ENCODE assay signal across 10 cellular contexts in genomic region chr11:86064236-86064803, GRCh38. TPM values are rescaled to one million over a fixed set of nuclear protein-coding genes. Genes with fewer than 3 reads are reported as not detected.
DNase-seq lines count a peak whose midpoint lies in the region; ATAC-seq and TF ChIP-seq lines count a peak whose summit lies in the region.
"Had no signal": no experiment of that assay in that cellular context is flagged by ENCODE, and none has a peak within 500 bp of the region (broad histone marks: within the 10 kb centered on the region; RNA-seq: fewer than 3 reads in every experiment).

No MANE protein-coding gene starts in this region.

- H3K9me3 Mint-ChIP-seq in CD4-positive, CD25-positive, alpha-beta regulatory T cell: peaks cover 0 to 2% (median 0%) of the 10 kb centered on the region in 7 donors
- H3K9me3 Mint-ChIP-seq in central memory CD8-positive, alpha-beta T cell: no peaks in the 10 kb centered on the region
- no peaks in the 10 kb centered on the region for H3K9me3 Mint-ChIP-seq in natural killer cell treated with Interleukin-12 subunit alpha and Interleukin-12 subunit beta and Interleukin-15 and Interleukin-18, amount 100 ng/mL, for 72 hours

- H3K27me3 Mint-ChIP-seq in CD4-positive, CD25-positive, alpha-beta regulatory T cell: peaks cover 5% of the 10 kb centered on the region
- no peaks in the 10 kb centered on the region for H3K27me3 Mint-ChIP-seq in central memory CD8-positive, alpha-beta T cell
- no peaks in the 10 kb centered on the region for H3K27me3 Mint-ChIP-seq in natural killer cell treated with Interleukin-12 subunit alpha and Interleukin-12 subunit beta and Interleukin-15 and Interleukin-18, amount 100 ng/mL, for 72 hours

- H3K4me1 Mint-ChIP-seq in CD4-positive, CD25-positive, alpha-beta regulatory T cell: peaks cover 39 to 71% (median 54%) of the 10 kb centered on the region in 4 donors
- H3K4me1 Mint-ChIP-seq in central memory CD8-positive, alpha-beta T cell: peaks cover 59% of the 10 kb centered on the region
- peaks cover 43 to 58% of the 10 kb centered on the region in 2 donors for H3K4me1 Mint-ChIP-seq in natural killer cell treated with Interleukin-12 subunit alpha and Interleukin-12 subunit beta and Interleukin-15 and Interleukin-18, amount 100 ng/mL, for 72 hours (ENCODE audit: low read depth in 2 of 2)

- H3K36me3 Mint-ChIP-seq in CD4-positive, CD25-positive, alpha-beta regulatory T cell: no peaks in the 10 kb centered on the region
- H3K36me3 Mint-ChIP-seq in central memory CD8-positive, alpha-beta T cell (ENCODE audit: insufficient read depth): peaks cover 16% of the 10 kb centered on the region
- H3K36me3 Mint-ChIP-seq in natural killer cell treated with Interleukin-12 subunit alpha and Interleukin-12 subunit beta and Interleukin-15 and Interleukin-18, amount 100 ng/mL, for 72 hours: peaks cover 32% of the 10 kb centered on the region

- peaks cover 62% of the 10 kb centered on the region for H3K4me1 ChIP-seq in CD4-positive, CD25-positive, alpha-beta regulatory T cell (ENCODE audit: control insufficient read depth, insufficient read depth, low read length, poor library complexity, severe bottlenecking)

- H3K27ac ChIP-seq in CD4-positive, CD25-positive, alpha-beta regulatory T cell (ENCODE audit: insufficient read depth, low read length, poor library complexity, severe bottlenecking): peak overlapping the region; percentile 50

- in situ Hi-C loops in KBM-7 (cut with MboI; ENCODE audit: low pct_unique_long_range_greater_than_20kb, low sequenced_read_pairs): no loop called here

- no peak for DNase-seq in CD4-positive, CD25-positive, alpha-beta regulatory T cell
- DNase-seq in NB4 (ENCODE audit: low read depth) (peak; percentile 26), GM19238 (ENCODE audit: insufficient read length, low spot score) (no peak), KBM-7 (no peak)
- DNase-seq in central memory CD8-positive, alpha-beta T cell (ENCODE audit: low spot score in 2 of 2): no peak
- DNase-seq in natural killer cell treated with Interleukin-12 subunit alpha and Interleukin-12 subunit beta and Interleukin-15 and Interleukin-18, amount 100 ng/mL, for 72 hours (ENCODE audit: low spot score): no peak
- DNase-seq: activated CD4-positive, alpha-beta T cell treated with anti-CD3 and anti-CD28 coated beads, Interleukin-2, amount 50 U/mL, for 48 hours; NCI-H2107 had no signal

- H3K4me3 ChIP-seq in CD4-positive, CD25-positive, alpha-beta regulatory T cell (ENCODE audit: low read depth, low read length): peak overlapping the region; percentile 99
- peak overlapping the region; percentile 19 for H3K4me3 ChIP-seq in NB4 (ENCODE audit: low read depth, low read length)

- no peaks in the 10 kb centered on the region for H3K27me3 ChIP-seq in CD4-positive, CD25-positive, alpha-beta regulatory T cell (ENCODE audit: control insufficient read depth, insufficient read depth, low read length)

- H3K36me3 ChIP-seq in CD4-positive, CD25-positive, alpha-beta regulatory T cell (ENCODE audit: control insufficient read depth, insufficient read depth, low read length): no peaks in the 10 kb centered on the region

- H3K27ac Mint-ChIP-seq in CD4-positive, CD25-positive, alpha-beta regulatory T cell: peak overlapping the region; percentile 7 to 69 (median 36)
- peak overlapping the region; percentile 98 for H3K27ac Mint-ChIP-seq in central memory CD8-positive, alpha-beta T cell (ENCODE audit: low read depth)
- peak overlapping the region; percentile 93 to 94 for H3K27ac Mint-ChIP-seq in natural killer cell treated with Interleukin-12 subunit alpha and Interleukin-12 subunit beta and Interleukin-15 and Interleukin-18, amount 100 ng/mL, for 72 hours

- TF ChIP-seq POLR2A in NB4 (IDR thresholded peaks at IDR 0.05; ENCODE audit: extremely low read depth, insufficient read length): no peak

- TF ChIP-seq CTCF in NB4 (IDR thresholded peaks at IDR 0.05; ENCODE audit: low read depth, low read length): no peak

- peak overlapping the region; percentile 44 to 100 (median 100) for H3K4me3 Mint-ChIP-seq in CD4-positive, CD25-positive, alpha-beta regulatory T cell
- peak overlapping the region; percentile 94 for H3K4me3 Mint-ChIP-seq in central memory CD8-positive, alpha-beta T cell
- peak overlapping the region; percentile 99 for H3K4me3 Mint-ChIP-seq in natural killer cell treated with Interleukin-12 subunit alpha and Interleukin-12 subunit beta and Interleukin-15 and Interleukin-18, amount 100 ng/mL, for 72 hours

- no peaks in the 10 kb centered on the region for H3K9me3 ChIP-seq in CD4-positive, CD25-positive, alpha-beta regulatory T cell (ENCODE audit: control insufficient read depth in 2 of 2, low read length in 2 of 2)

- ATAC-seq in CD4-positive, CD25-positive, alpha-beta regulatory T cell (ENCODE audit: low read depth in 2 of 2): no peak
- ATAC-seq in central memory CD8-positive, alpha-beta T cell (replicated peaks; ENCODE audit: extremely low read depth, poor library complexity, severe bottlenecking): no peak
- ATAC-seq in natural killer cell treated with Interleukin-12 subunit alpha and Interleukin-12 subunit beta and Interleukin-15 and Interleukin-18, amount 100 ng/mL, for 72 hours: no peak
- ATAC-seq in HG03095 (IDR thresholded peaks at IDR 0.05; ENCODE audit: unreplicated experiment) (no peak), HG02678 (IDR thresholded peaks at IDR 0.05; ENCODE audit: unreplicated experiment) (no peak)

RNA-seq across cellular contexts. Expression of gene PICALM, which starts 4.6 kb away (rescaled TPM):
- 194 TPM for total RNA-seq in CD4-positive, CD25-positive, alpha-beta regulatory T cell
- polyA plus RNA-seq in CD4-positive, CD25-positive, alpha-beta regulatory T cell: 10 to 100 TPM; 19.9 to 25.8 (median 23.2) TPM
- total RNA-seq in natural killer cell treated with Interleukin-12 subunit alpha and Interleukin-12 subunit beta and Interleukin-15 and Interleukin-18, amount 100 ng/mL, for 72 hours: 100 to 1,000 TPM; 208 to 223 TPM

Comparison
In these comparisons a context has a peak if more than half of its experiments do, and no peak if none do; other contexts are left out.
1. H3K27ac Mint-ChIP-seq: peak in every context shown above with its lines; median percentile 98 in central memory CD8-positive, alpha-beta T cell; 94 in natural killer cell treated with Interleukin-12 subunit alpha and Interleukin-12 subunit beta and Interleukin-15 and Interleukin-18, amount 100 ng/mL, for 72 hours; 36 in CD4-positive, CD25-positive, alpha-beta regulatory T cell.